In genomic region chr16:80283450-80284392, GRCh38 we compare ENCODE assay signal across 22 cellular contexts.
"Had no signal": no experiment of that assay in that cellular context is flagged by ENCODE, and none has a peak within 500 bp of the region (broad histone marks: within the 10 kb centered on the region; RNA-seq: fewer than 3 reads in every experiment).

No MANE protein-coding gene starts in this region.

- ATAC-seq: activated CD8-positive, alpha-beta memory T cell treated with anti-CD3 and anti-CD28 coated beads, Interleukin-2, amount 10 ng/mL, durations not matched to agents 7 days and 5 days; PC-3; WTC11 had no signal

- FAIRE-seq: RCC 7860 had no signal

- DNase-seq: activated CD4-positive, alpha-beta T cell treated with anti-CD3 and anti-CD28 coated beads for 1 hour; activated CD4-positive, alpha-beta T cell treated with anti-CD3 and anti-CD28 coated beads, Interleukin-2, amount 10 ng/mL, durations not matched to agents 24 days and 14 days; activated CD4-positive, alpha-beta T cell treated with anti-CD3 and anti-CD28 coated beads, Interleukin-2, amount 50 U/mL, for 48 hours; activated CD8-positive, alpha-beta memory T cell treated with anti-CD3 and anti-CD28 coated beads, Interleukin-2, amount 10 ng/mL, durations not matched to agents 7 days and 5 days; activated effector memory CD4-positive, alpha-beta T cell treated with Interleukin-2 at 50 U/mL for 16 hours; activated naive CD4-positive, alpha-beta T cell; activated T-cell treated with anti-CD3 and anti-CD28 coated beads, Interleukin-2, amount 50 U/mL, for 24 hours; aorta; caudate nucleus; MG63; MV-4-11; NCI-H1092 treated with DMSO at 0.1 percent for 48 hours; NCI-H1436; NCI-H1694 treated with DMSO at 0.1 percent for 48 hours; NCI-H2029 treated with DMSO at 0.1 percent for 48 hours; NCI-H345; NCI-H510A; NCI-H69; PC-3; SHP77 had no signal
